In genomic region chr6:132527791-132528190, GRCh38 we compare ENCODE assay signal across 2 cellular contexts.
TF ChIP-seq lines count a peak whose summit lies in the region.

No MANE protein-coding gene starts in this region.

TF ChIP-seq in IMR-90, 13 proteins besides CTCF, POLR2A, EP300 and RAD21:
- no peak for TF ChIP-seq BHLHE40 (IDR thresholded peaks at IDR 0.05; ENCODE audit: low read depth, low read length)
- TF ChIP-seq RCOR1 (IDR thresholded peaks at IDR 0.05; ENCODE audit: insufficient replicate concordance, low read length) = no peak
- no peak for TF ChIP-seq FOS (IDR thresholded peaks at IDR 0.05; ENCODE audit: low read depth, low read length)
- no peak for TF ChIP-seq USF2 (IDR thresholded peaks at IDR 0.05; ENCODE audit: low read depth, low read length)
- TF ChIP-seq SMC3 (IDR thresholded peaks at IDR 0.05; ENCODE audit: low read depth, low read length) = no peak
- TF ChIP-seq RFX5 (IDR thresholded peaks at IDR 0.05; ENCODE audit: low read depth, low read length) = no peak
- TF ChIP-seq CEBPB (IDR thresholded peaks at IDR 0.05; ENCODE audit: low read depth, low read length) = no peak
- no peak for TF ChIP-seq CHD1 (IDR thresholded peaks at IDR 0.05; ENCODE audit: low read depth, low read length)
- no peak for TF ChIP-seq ELK1 (IDR thresholded peaks at IDR 0.05; ENCODE audit: borderline replicate concordance, low read depth, low read length)
- no peak for TF ChIP-seq MXI1 (IDR thresholded peaks at IDR 0.05; ENCODE audit: borderline replicate concordance, low read depth, low read length)
- no peak for TF ChIP-seq MAZ (IDR thresholded peaks at IDR 0.05; ENCODE audit: borderline replicate concordance, low read depth, low read length)

TF ChIP-seq in GM12878, 131 proteins besides CTCF, POLR2A, EP300 and RAD21:
- no peak for TF ChIP-seq SPI1 (IDR thresholded peaks at IDR 0.05; ENCODE audit: borderline replicate concordance, insufficient read depth, low read depth, low read length)
- TF ChIP-seq MEF2B (IDR thresholded peaks at IDR 0.05; ENCODE audit: partially characterized antibody, poor library complexity, severe bottlenecking) = peak; percentile 61
- no peak for TF ChIP-seq MEF2A (IDR thresholded peaks at IDR 0.05; ENCODE audit: insufficient read depth, low read depth, low read length)
- TF ChIP-seq MTA3 (IDR thresholded peaks at IDR 0.05; ENCODE audit: borderline replicate concordance, low read length) = no peak
TF ChIP-seq in GM12878: peak in this region for 1.
